Comparison of ENCODE assay signal across 8 cellular contexts in genomic region chr7:43700059-43700501, GRCh38. TPM values are rescaled to one million over a fixed set of nuclear protein-coding genes. Genes with fewer than 3 reads are reported as not detected.
DNase-seq lines count a peak whose midpoint lies in the region; FAIRE-seq lines count a peak whose summit lies in the region.

No MANE protein-coding gene starts in this region.

- H3K27me3 ChIP-seq in CD4-positive, alpha-beta memory T cell (ENCODE audit: insufficient read depth, low read length) = no peaks in the 10 kb centered on the region
- H3K27me3 ChIP-seq in GM23248 (replicated peaks; ENCODE audit: insufficient read depth) = no peaks in the 10 kb centered on the region

- in situ Hi-C loops in GM23248 (cut with MboI) = loop anchor here (10.0 to 25.0 kb wide), 3 partner anchors 125 to 413 kb away; no protein-coding TSS in a partner anchor

- no peaks in the 10 kb centered on the region for H3K36me3 ChIP-seq in CD4-positive, alpha-beta memory T cell (ENCODE audit: insufficient read depth, low read length)
- H3K36me3 ChIP-seq in GM23248 (ENCODE audit: low read depth) = no peaks in the 10 kb centered on the region

- 5 to 9% methylated on average over 6 of the region's 6 CpGs for WGBS in GM23248 (ENCODE audit: low coverage in 1 of 2, low lambda C conversion rate in 2 of 2, missing lambda C conversion rate in 2 of 2), 2 experiments

- peak overlapping the region in 6 of 8 donors; percentile 4 to 53 (median 32) for H3K4me3 Mint-ChIP-seq in CD4-positive, alpha-beta memory T cell

- no peaks in the 10 kb centered on the region for H3K9me3 ChIP-seq in CD4-positive, alpha-beta memory T cell (ENCODE audit: control insufficient read depth in 1 of 2, low read length in 2 of 2)
- no peaks in the 10 kb centered on the region for H3K9me3 ChIP-seq in GM23248 (ENCODE audit: low read depth)

- H4K20me1 ChIP-seq in GM23248 (ENCODE audit: insufficient read depth) = no peaks in the 10 kb centered on the region

- peaks cover 83% of the 10 kb centered on the region for H3K79me2 ChIP-seq in GM23248 (ENCODE audit: insufficient read depth)

- peak; percentile 98 for FAIRE-seq in islet of Langerhans (lab: Jason Lieb, UNC)

- H3F3A ChIP-seq in GM23248 (ENCODE audit: insufficient read depth) = peaks cover 56% of the 10 kb centered on the region

- H3K4me1 Mint-ChIP-seq in CD4-positive, alpha-beta memory T cell = peaks cover 15 to 31% (median 19%) of the 10 kb centered on the region in 4 donors

- POLR2A ChIA-PET in CD4-positive, alpha-beta memory T cell (lab: Charles Lee; ENCODE audit: partially characterized antibody) = interaction anchor here (0.6 to 4.9 kb wide), 19 partner anchors 9 to 143 kb away, joined by 3 to 262 read pairs (median 3); partner anchors contain the start of gene STK17A

- no peaks in the 10 kb centered on the region for H3K9me2 ChIP-seq in GM23248 (ENCODE audit: insufficient read depth)

- H3K4me1 ChIP-seq in CD4-positive, alpha-beta memory T cell (ENCODE audit: insufficient read depth, low read length) = peaks cover 23% of the 10 kb centered on the region
- peaks cover 55% of the 10 kb centered on the region for H3K4me1 ChIP-seq in GM23248 (ENCODE audit: insufficient read depth)

- CTCF ChIA-PET in CD4-positive, alpha-beta memory T cell (lab: Charles Lee; ENCODE audit: partially characterized antibody) = interaction anchor here (0.6 to 6.4 kb wide), 51 partner anchors 9 to 768 kb away, joined by 3 to 670 read pairs (median 6); partner anchors contain the start of genes BLVRA, COA1, MRPL32 and PSMA2

- H3K9me3 Mint-ChIP-seq in CD4-positive, alpha-beta memory T cell = no peaks in the 10 kb centered on the region

- peaks cover 4 to 5% of the 10 kb centered on the region in 2 donors for H3K36me3 Mint-ChIP-seq in CD4-positive, alpha-beta memory T cell

- H3K9ac ChIP-seq in GM23248 = peak overlapping the region; percentile 65

- peak overlapping the region; percentile 87 for H3K4me2 ChIP-seq in GM23248 (ENCODE audit: unreplicated experiment)

- H2AFZ ChIP-seq in GM23248 = peak overlapping the region; percentile 64

- intact Hi-C loops in CD4-positive, alpha-beta memory T cell (cut with micrococcal nuclease) = loop anchor here (1.0 kb wide), 4 partner anchors 21 to 139 kb away; no protein-coding TSS in a partner anchor

- no peaks in the 10 kb centered on the region for H3K27me3 Mint-ChIP-seq in CD4-positive, alpha-beta memory T cell

- H3K27ac Mint-ChIP-seq in CD4-positive, alpha-beta memory T cell = peak overlapping the region in 6 of 7 donors; percentile 48 to 85 (median 70)

- H3K4me3 ChIP-seq in CD4-positive, alpha-beta memory T cell (ENCODE audit: low read length in 2 of 2) = no peak overlapping the region
- peak overlapping the region; percentile 54 for H3K4me3 ChIP-seq in GM23248

- H3K27ac ChIP-seq in CD4-positive, alpha-beta memory T cell (ENCODE audit: low read depth, low read length) = no peak overlapping the region
- H3K27ac ChIP-seq in GM23248 = peak overlapping the region; percentile 34

- peak in 4 of 5 donors; percentile 62 to 70 (median 68) for DNase-seq in CD4-positive, alpha-beta memory T cell
- DNase-seq in GM23248 (peak; percentile 88), NCI-H2196 treated with DMSO at 0.1 percent for 48 hours (lab: John Stamatoyannopoulos, UW; ENCODE audit: unreplicated experiment) (peak; percentile 31), astrocyte of the hippocampus (ENCODE audit: low read depth, low spot score) (peak; percentile 76), stromal cell of bone marrow (ENCODE audit: low read depth) (peak; percentile 57), GOT3 (lab: John Stamatoyannopoulos, UW) (no peak)
- DNase-seq in stimulated activated CD8-positive, alpha-beta memory T cell treated with anti-CD3 and anti-CD28 coated beads, Interleukin-4, amount 100 ng/mL, for 48 hours = no peak

RNA-seq across cellular contexts. Expression of gene COA1, which starts 29.2 kb away (rescaled TPM):
- total RNA-seq in CD4-positive, alpha-beta memory T cell = 10 to 100 TPM; 52.0 to 53.2 TPM
- 10 to 100 TPM; 43.7 to 56.4 TPM for polyA plus RNA-seq in CD4-positive, alpha-beta memory T cell
- 26.1 and 53.4 TPM in 2 replicates for total RNA-seq in GM23248 (2014; rRNA removed; shearing (Covaris generic))
- 54.3 and 59.5 TPM in 2 replicates for polyA plus RNA-seq in GM23248 (2016; fragmentation: Nextera tagmentation; extraction: Ambion mirVana)

RNA-seq across cellular contexts. Expression of gene BLVRA, which starts 58.4 kb away (rescaled TPM):
- 10 to 100 TPM; 18.1 to 19.3 TPM for total RNA-seq in CD4-positive, alpha-beta memory T cell
- polyA plus RNA-seq in CD4-positive, alpha-beta memory T cell = 100 to 1,000 TPM in 1 of 2 donors, 10 to 100 TPM in 1; 72.0 to 105 TPM
- 12.8 and 14.7 TPM in 2 replicates for total RNA-seq in GM23248 (2014; rRNA removed; shearing (Covaris generic))
- 47.0 and 52.6 TPM in 2 replicates for polyA plus RNA-seq in GM23248 (2016; fragmentation: Nextera tagmentation; extraction: Ambion mirVana)

Comparison
In these comparisons a context has a peak if more than half of its experiments do, and no peak if none do; other contexts are left out.
1. DNase-seq: peak in CD4-positive, alpha-beta memory T cell (4 of 5), GM23248 (single experiment), NCI-H2196 treated with DMSO at 0.1 percent for 48 hours (single experiment), astrocyte of the hippocampus (single experiment) and stromal cell of bone marrow (single experiment); none in GOT3 (single experiment) and stimulated activated CD8-positive, alpha-beta memory T cell treated with anti-CD3 and anti-CD28 coated beads, Interleukin-4, amount 100 ng/mL, for 48 hours (single experiment).